ENCODE assay signal across 17 cellular contexts in genomic region chr9:38092200-38092524, GRCh38.
"Had no signal": no experiment of that assay in that cellular context is flagged by ENCODE, and none has a peak within 500 bp of the region (broad histone marks: within the 10 kb centered on the region; RNA-seq: fewer than 3 reads in every experiment).

No MANE protein-coding gene starts in this region.

- H3K27ac ChIP-seq: adrenal gland, cardiac muscle cell, neural progenitor cell, ovary, right lobe of liver, testis, upper lobe of right lung had no signal

- H3K36me3 Mint-ChIP-seq: activated naive CD4-positive, alpha-beta T cell treated with anti-CD3 and anti-CD28 coated beads, Interleukin-2, amount 50 U/mL, for 24 hours; neural progenitor cell had no signal

- H3K27me3 ChIP-seq: adrenal gland, cardiac muscle cell, ovary, right lobe of liver, testis, upper lobe of right lung had no signal

- H3K36me3 ChIP-seq: adrenal gland, cardiac muscle cell, neural progenitor cell, ovary, right lobe of liver, upper lobe of right lung had no signal

- DNase-seq: activated CD4-positive, alpha-beta T cell treated with anti-CD3 and anti-CD28 coated beads, Interleukin-2, amount 50 U/mL, for 48 hours; activated CD4-positive, CD25-positive, alpha-beta regulatory T cell treated with anti-CD3 and anti-CD28 coated beads, Interleukin-2, amount 50 U/mL, for 72 hours; activated T-cell treated with anti-CD3 and anti-CD28 coated beads, Interleukin-2, amount 50 U/mL, for 24 hours; left cardiac atrium; midbrain; ovary; right lobe of liver; stimulated activated CD4-positive, alpha-beta T cell treated with anti-CD3 and anti-CD28 coated beads, Interleukin-1b, Interleukin-23, amount 100 ng/mL, for 48 hours; stimulated activated naive CD8-positive, alpha-beta T cell treated with anti-CD3 and anti-CD28 coated beads, Interleukin-15, amount 100 ng/mL, for 72 hours; testis; upper lobe of right lung had no signal

- ATAC-seq: esophagus mucosa; left cardiac atrium; right lobe of liver; stimulated activated naive CD8-positive, alpha-beta T cell treated with anti-CD3 and anti-CD28 coated beads, Interleukin-15, amount 100 ng/mL, for 72 hours; upper lobe of right lung had no signal

- H3K27ac Mint-ChIP-seq: activated naive CD4-positive, alpha-beta T cell treated with anti-CD3 and anti-CD28 coated beads, Interleukin-2, amount 50 U/mL, for 24 hours; activated T-cell treated with anti-CD3 and anti-CD28 coated beads, Interleukin-2, amount 50 U/mL, for 24 hours; stimulated activated naive CD8-positive, alpha-beta T cell treated with anti-CD3 and anti-CD28 coated beads, Interleukin-15, amount 100 ng/mL, for 72 hours had no signal

- H3K4me1 ChIP-seq: adrenal gland, testis, upper lobe of right lung had no signal

- H3K9me3 Mint-ChIP-seq: activated naive CD4-positive, alpha-beta T cell treated with anti-CD3 and anti-CD28 coated beads, Interleukin-2, amount 50 U/mL, for 24 hours; activated T-cell treated with anti-CD3 and anti-CD28 coated beads, Interleukin-2, amount 50 U/mL, for 24 hours; neural progenitor cell; stimulated activated naive CD8-positive, alpha-beta T cell treated with anti-CD3 and anti-CD28 coated beads, Interleukin-15, amount 100 ng/mL, for 72 hours had no signal

- H3K9me3 ChIP-seq: adrenal gland, ovary, right lobe of liver, testis, upper lobe of right lung had no signal

- H3K27me3 Mint-ChIP-seq: stimulated activated naive CD8-positive, alpha-beta T cell treated with anti-CD3 and anti-CD28 coated beads, Interleukin-15, amount 100 ng/mL, for 72 hours had no signal

- H3K4me1 Mint-ChIP-seq: activated naive CD4-positive, alpha-beta T cell treated with anti-CD3 and anti-CD28 coated beads, Interleukin-2, amount 50 U/mL, for 24 hours; stimulated activated naive CD8-positive, alpha-beta T cell treated with anti-CD3 and anti-CD28 coated beads, Interleukin-15, amount 100 ng/mL, for 72 hours had no signal

- H3K4me3 Mint-ChIP-seq: activated naive CD4-positive, alpha-beta T cell treated with anti-CD3 and anti-CD28 coated beads, Interleukin-2, amount 50 U/mL, for 24 hours; activated T-cell treated with anti-CD3 and anti-CD28 coated beads, Interleukin-2, amount 50 U/mL, for 24 hours; neural progenitor cell; stimulated activated naive CD8-positive, alpha-beta T cell treated with anti-CD3 and anti-CD28 coated beads, Interleukin-15, amount 100 ng/mL, for 72 hours had no signal

- H3K4me3 ChIP-seq: adrenal gland, cardiac muscle cell, lung, neural progenitor cell, ovary, right lobe of liver, testis, upper lobe of right lung had no signal
